ENCODE assay signal across 23 cellular contexts in genomic region chr5:37770791-37771190, GRCh38.
DNase-seq lines count a peak whose midpoint lies in the region; ATAC-seq and TF ChIP-seq lines count a peak whose summit lies in the region.
"Had no signal": no experiment of that assay in that cellular context is flagged by ENCODE, and none has a peak within 500 bp of the region (broad histone marks: within the 10 kb centered on the region; RNA-seq: fewer than 3 reads in every experiment).

No MANE protein-coding gene starts in this region.

- H3K9ac ChIP-seq in mammary epithelial cell (ENCODE audit: insufficient read depth, low read length), result no peak overlapping the region
- H3K9ac ChIP-seq in muscle layer of colon (ENCODE audit: low read length), result no peak overlapping the region

- TF ChIP-seq EP300 in transverse colon (IDR thresholded peaks at IDR 0.05; ENCODE audit: low read depth), result no peak

- no peaks in the 10 kb centered on the region for H4K20me1 ChIP-seq in mammary epithelial cell (ENCODE audit: insufficient read depth, low read length)

- H3K4me1 Mint-ChIP-seq in chondrocyte (ENCODE audit: low read depth), result peaks cover 38% of the 10 kb centered on the region
- H3K4me1 Mint-ChIP-seq: central memory CD8-positive, alpha-beta T cell; nephron progenitor cell had no signal

- TF ChIP-seq POLR2A in breast epithelium (IDR thresholded peaks at IDR 0.05) (no peak), transverse colon (IDR thresholded peaks at IDR 0.05) (no peak)

- no peaks in the 10 kb centered on the region for H3K36me3 ChIP-seq in mammary epithelial cell (ENCODE audit: insufficient read depth, low read length)
- H3K36me3 ChIP-seq in breast epithelium, result no peaks in the 10 kb centered on the region
- H3K36me3 ChIP-seq in muscle layer of colon (ENCODE audit: insufficient read depth, low read length), result no peaks in the 10 kb centered on the region
- H3K36me3 ChIP-seq in transverse colon, result no peaks in the 10 kb centered on the region
- H3K36me3 ChIP-seq: esophagus squamous epithelium, MG63 had no signal

- CTCF ChIA-PET in mammary epithelial cell (lab: Charles Lee; ENCODE audit: low non-redundant PET), result no interaction called here

- peak overlapping the region; percentile 76 for H3K27ac Mint-ChIP-seq in chondrocyte (ENCODE audit: unreplicated experiment)
- H3K27ac Mint-ChIP-seq: activated naive CD8-positive, alpha-beta T cell; CD8-positive, alpha-beta T cell; nephron progenitor cell had no signal

- no peak overlapping the region for H3K4me3 Mint-ChIP-seq in chondrocyte (ENCODE audit: unreplicated experiment)
- H3K4me3 Mint-ChIP-seq: activated naive CD8-positive, alpha-beta T cell; CD8-positive, alpha-beta T cell; central memory CD8-positive, alpha-beta T cell; nephron progenitor cell had no signal

- H3K9me3 ChIP-seq in mammary epithelial cell (replicated peaks; ENCODE audit: insufficient read depth, low read length) (no peaks in the 10 kb centered on the region), breast epithelium (peaks cover 0 to 12% of the 10 kb centered on the region in 2 donors), muscle layer of colon (ENCODE audit: low read length) (no peaks in the 10 kb centered on the region), transverse colon (peaks cover 8% of the 10 kb centered on the region in 2 donors)
- H3K9me3 ChIP-seq: testis had no signal

- no peak for TF ChIP-seq CTCF in mammary epithelial cell (conservative IDR thresholded peaks at IDR 0.05 in 1 of 2, IDR thresholded peaks at IDR 0.05 in 1 of 2; ENCODE audit: extremely low read depth in 1 of 2, insufficient read depth in 1 of 2, low read depth in 1 of 2, low read length in 2 of 2)
- TF ChIP-seq CTCF in breast epithelium (IDR thresholded peaks at IDR 0.05), result no peak
- no peak for TF ChIP-seq CTCF in chondrocyte (IDR thresholded peaks at IDR 0.05)
- no peak for TF ChIP-seq CTCF in transverse colon (IDR thresholded peaks at IDR 0.05)

- ATAC-seq in GM18498 (IDR thresholded peaks at IDR 0.05; ENCODE audit: unreplicated experiment), result no peak
- ATAC-seq: CD8-positive, alpha-beta T cell had no signal

- H3K79me2 ChIP-seq in mammary epithelial cell (ENCODE audit: insufficient read depth, low read length), result no peaks in the 10 kb centered on the region

- H3K4me1 ChIP-seq in mammary epithelial cell (ENCODE audit: insufficient read depth, low read length) (peaks cover 30% of the 10 kb centered on the region), breast epithelium (no peaks in the 10 kb centered on the region), muscle layer of colon (ENCODE audit: insufficient read depth, low read length) (peaks cover 32% of the 10 kb centered on the region), transverse colon (peaks cover 0 to 8% (median 0%) of the 10 kb centered on the region in 4 donors)
- H3K4me1 ChIP-seq: esophagus squamous epithelium, testis had no signal

- DNase-seq in mammary epithelial cell (no peak), breast epithelium (ENCODE audit: low spot score in 2 of 2) (no peak), chondrocyte (ENCODE audit: low spot score) (no peak), transverse colon (no peak), KG1 (lab: John Stamatoyannopoulos, UW) (no peak), NCI-H187 treated with DMSO at 0.1 percent for 48 hours (lab: John Stamatoyannopoulos, UW) (no peak)
- DNase-seq: 8988T; activated effector memory CD4-positive, alpha-beta T cell treated with Interleukin-2 at 50 U/mL for 16 hours; activated T-cell treated with anti-CD3 and anti-CD28 coated beads for 4 hours; CD8-positive, alpha-beta T cell; dermis blood vessel endothelial cell; esophagus squamous epithelium; glutamatergic neuron; kidney; NCI-H2029 treated with DMSO at 0.1 percent for 48 hours; nephron progenitor cell; stimulated activated naive CD4-positive, alpha-beta T cell treated with Interleukin-2 at 50 U/mL for 16 hours; testis had no signal

- peaks cover 4% of the 10 kb centered on the region for H3K9me3 Mint-ChIP-seq in chondrocyte (ENCODE audit: low read depth)

- intact Hi-C loops in mammary epithelial cell (cut with micrococcal nuclease) (loop anchor here (5.0 kb wide), 1 partner anchor 358 kb away; no protein-coding TSS in a partner anchor), breast epithelium (cut with DNase I; ENCODE audit: low total_unique reads) (no loop called here), transverse colon (cut with DNase I; ENCODE audit: low total_unique reads) (no loop called here)

- H3K4me2 ChIP-seq in mammary epithelial cell (ENCODE audit: insufficient read depth, low read depth, low read length), result peak overlapping the region; percentile 31

- in situ Hi-C loops in mammary epithelial cell (cut with MboI; ENCODE audit: low sequenced_read_pairs in 2 of 2), result loop anchor here in 1 of 2 donors (25.0 kb wide), 1 partner anchor 358 kb away; no protein-coding TSS in a partner anchor
- in situ Hi-C loops in transverse colon (cut with MboI; ENCODE audit: low pct_ligation_motif_present in 1 of 4, low pct_unique_long_range_greater_than_20kb in 1 of 4, low sequenced_read_pairs in 3 of 4), result no loop called here

- WGBS in mammary epithelial cell (ENCODE audit: low coverage, missing lambda C conversion rate), result 50% methylated on average over 1 of the region's 1 CpG
- 20 to 60% methylated on average over 1 of the region's 1 CpG for WGBS in transverse colon (ENCODE audit: low coverage in 1 of 2), 2 donors

- H3K27ac ChIP-seq in mammary epithelial cell (ENCODE audit: insufficient read depth, low read depth, low read length) (peak overlapping the region; percentile 23), breast epithelium (no peak overlapping the region), muscle layer of colon (ENCODE audit: low read depth, low read length) (peak overlapping the region; percentile 59), transverse colon (peak overlapping the region in 3 of 4 donors; percentile 17 to 57 (median 45))
- H3K27ac ChIP-seq: testis had no signal

- no peak overlapping the region for H2AFZ ChIP-seq in mammary epithelial cell (ENCODE audit: low read depth, low read length)

- H3K4me3 ChIP-seq in mammary epithelial cell (replicated peaks in 1 of 3; ENCODE audit: insufficient read depth in 1 of 3, low read depth in 2 of 3, low read length in 3 of 3) (no peak overlapping the region), breast epithelium (no peak overlapping the region), muscle layer of colon (ENCODE audit: low read depth in 1 of 2, low read length in 2 of 2) (no peak overlapping the region), transverse colon (no peak overlapping the region)
- H3K4me3 ChIP-seq: esophagus squamous epithelium, MG63, testis had no signal

- H3K27me3 Mint-ChIP-seq in chondrocyte (ENCODE audit: low read depth), result no peaks in the 10 kb centered on the region

- no peaks in the 10 kb centered on the region for H3K27me3 ChIP-seq in mammary epithelial cell (ENCODE audit: insufficient read depth, low read length)
- no peaks in the 10 kb centered on the region for H3K27me3 ChIP-seq in breast epithelium
- H3K27me3 ChIP-seq in muscle layer of colon (ENCODE audit: control insufficient read depth in 1 of 2, insufficient read depth in 2 of 2, low read length in 2 of 2), result no peaks in the 10 kb centered on the region
- no peaks in the 10 kb centered on the region for H3K27me3 ChIP-seq in transverse colon
- H3K27me3 ChIP-seq: esophagus squamous epithelium, MG63, testis had no signal

- no TSS peak for BruUV-seq in mammary epithelial cell (replicated peaks; lab: Mats Ljungman, UMichigan)

- dilution Hi-C loops in mammary epithelial cell (cut with HindIII; ENCODE audit: low sequenced_read_pairs), result no loop called here

- no peaks in the 10 kb centered on the region for H3K36me3 Mint-ChIP-seq in chondrocyte (ENCODE audit: low read depth)
- H3K36me3 Mint-ChIP-seq: CD8-positive, alpha-beta T cell had no signal

Comparison
In these comparisons a context has a peak if more than half of its experiments do, and no peak if none do; other contexts are left out.
1. H3K27ac ChIP-seq: peak in mammary epithelial cell (single experiment), muscle layer of colon (single experiment) and transverse colon (3 of 4); none in breast epithelium (0 of 2).